Comparison of ENCODE assay signal across 8 cellular contexts in the genomic region with DNA sequence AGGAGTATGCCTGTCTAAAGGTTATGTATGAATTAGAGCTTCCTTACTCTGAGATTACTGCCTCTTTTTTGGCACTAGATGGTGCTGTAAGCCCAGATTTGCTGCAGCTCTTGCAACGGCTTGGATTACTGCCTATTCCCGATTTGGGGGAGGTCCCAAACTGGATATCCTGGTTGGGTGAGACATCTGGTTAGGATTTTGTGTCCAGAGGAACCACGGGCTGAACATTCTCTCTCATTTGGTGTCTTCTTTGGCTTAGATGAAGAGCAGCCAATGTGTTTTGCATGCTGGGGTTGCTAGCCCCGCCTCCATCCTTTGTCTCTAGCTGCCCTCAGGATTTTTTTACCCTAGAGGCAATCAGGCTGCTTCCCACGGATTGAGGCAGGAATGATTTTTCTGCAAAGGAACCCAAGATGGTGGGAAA. TPM values are rescaled to one million over a fixed set of nuclear protein-coding genes. Genes with fewer than 3 reads are reported as not detected.
DNase-seq lines count a peak whose midpoint lies in the region; ATAC-seq, FAIRE-seq and TF ChIP-seq lines count a peak whose summit lies in the region.

No MANE protein-coding gene starts in this region.

- no peak for ATAC-seq in HG03457 (IDR thresholded peaks at IDR 0.05; ENCODE audit: unreplicated experiment)

- TF ChIP-seq CTCF in LNCaP clone FGC (IDR thresholded peaks at IDR 0.05; ENCODE audit: control insufficient read depth, extremely low read depth, insufficient read depth) (peak; percentile 58), RWPE1 (conservative IDR thresholded peaks at IDR 0.05; ENCODE audit: low read depth) (peak; percentile 53), astrocyte of the cerebellum (IDR thresholded peaks at IDR 0.05; ENCODE audit: low read depth, low read length, missing control alignments) (peak; percentile 58)

- in situ Hi-C loops in astrocyte of the cerebellum (cut with HindIII; ENCODE audit: low sequenced_read_pairs), result no loop called here

- CTCF ChIA-PET in RWPE1 (lab: Yijun Ruan, JAX), result interaction anchor here (0.6 to 1.0 kb wide), 11 partner anchors 10 to 298 kb away, joined by 3 to 7 read pairs (median 4); partner anchors contain the start of gene VBP1

- DNase-seq in AG08396 (ENCODE audit: low spot score), result peak; percentile 57
- peak; percentile 13 for DNase-seq in GM12892 (ENCODE audit: insufficient read length)
- DNase-seq in LNCaP clone FGC (ENCODE audit: low read depth), result peak; percentile 62
- DNase-seq in RWPE1 (ENCODE audit: low spot score), result peak; percentile 41
- peak; percentile 70 for DNase-seq in astrocyte of the cerebellum (ENCODE audit: low read depth)
- peak; percentile 38 for DNase-seq in hepatic stellate cell (ENCODE audit: low spot score)
- peak; percentile 62 for DNase-seq in retina

- H3K27ac ChIP-seq in RWPE1, result no peak overlapping the region

- peak; percentile 81 for FAIRE-seq in GM12892 (lab: Jason Lieb, UNC)

- H3K4me3 ChIP-seq in LNCaP clone FGC (ENCODE audit: low read depth, low read length) (no peak overlapping the region), astrocyte of the cerebellum (ENCODE audit: low read depth, low read length) (no peak overlapping the region)

- POLR2A ChIA-PET in RWPE1 (lab: Yijun Ruan, JAX; ENCODE audit: low non-redundant PET), result no interaction called here

- TF ChIP-seq POLR2A in GM12892 (IDR thresholded peaks at IDR 0.05; ENCODE audit: low read depth, low read length), result no peak

RNA-seq across cellular contexts. Expression of gene F8A1, which starts 31.9 kb away (rescaled TPM):
- 20.4 TPM for polyA plus RNA-seq in GM12892 (2012; ENCODE audit: missing spikeins)

Comparison
In these comparisons a context has a peak if more than half of its experiments do, and no peak if none do; other contexts are left out.
1. DNase-seq: peak in every context shown above with its lines; median percentile 70 in astrocyte of the cerebellum; 62 in LNCaP clone FGC; 62 in retina; 57 in AG08396; 41 in RWPE1; 38 in hepatic stellate cell; 13 in GM12892.